1 cellular context compared by ENCODE assay signal in the genomic region with DNA sequence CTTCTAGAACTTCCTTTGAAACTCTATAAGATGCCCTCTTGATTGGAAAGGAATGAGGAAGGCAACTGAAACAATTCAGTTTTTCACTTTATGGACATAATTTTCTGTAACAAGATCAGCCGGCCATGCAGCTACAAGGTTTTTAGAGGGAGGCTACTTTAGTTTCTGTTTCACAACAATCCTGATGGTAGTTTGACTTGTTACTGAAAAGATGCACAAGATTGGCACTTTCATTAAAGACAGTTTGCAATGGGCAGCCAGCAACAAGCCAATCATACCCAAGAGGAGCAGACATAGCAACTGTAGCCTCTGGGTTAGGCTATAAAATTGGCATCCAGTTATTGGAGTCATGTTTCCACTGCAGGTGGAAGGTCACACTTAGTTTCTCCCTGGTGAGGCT.
TF ChIP-seq lines count a peak whose summit lies in the region.

No MANE protein-coding gene starts in this region.

TF ChIP-seq in HepG2, 621 proteins besides CTCF, POLR2A, EP300 and RAD21 (continued from another document):
- TF ChIP-seq ZNF547 (CRISPR knock-in tag; IDR thresholded peaks at IDR 0.05), result no peak
TF ChIP-seq in HepG2: peak in this region for 0.
